Comparison of ENCODE assay signal across 17 cellular contexts in genomic region chr11:125468852-125469251, GRCh38. TPM values are rescaled to one million over a fixed set of nuclear protein-coding genes. Genes with fewer than 3 reads are reported as not detected.
A peak's percentile ranks its signal among the peaks of the same experiment; 100 is the strongest.
DNase-seq lines count a peak whose midpoint lies in the region; ATAC-seq and TF ChIP-seq lines count a peak whose summit lies in the region.
"Had no signal": no experiment of that assay in that cellular context is flagged by ENCODE, and none has a peak within 500 bp of the region (broad histone marks: within the 10 kb centered on the region; RNA-seq: fewer than 3 reads in every experiment).

No MANE protein-coding gene starts in this region.

- intact Hi-C loops in IMR-90 (cut with micrococcal nuclease), result no loop called here
- intact Hi-C loops in gastrocnemius medialis (cut with DNase I; ENCODE audit: low total_unique reads), result no loop called here
- intact Hi-C loops in A673 (cut with micrococcal nuclease; ENCODE audit: unreplicated experiment), result no loop called here

- no peak overlapping the region for H2BK120ac ChIP-seq in IMR-90 (ENCODE audit: low read depth, low read length)

- H3F3A ChIP-seq in MM.1S (ENCODE audit: insufficient read depth, low read length), result no peaks in the 10 kb centered on the region

- H2BK5ac ChIP-seq in IMR-90 (ENCODE audit: low read depth, low read length, poor library complexity, severe bottlenecking), result no peak overlapping the region

- no peak for TF ChIP-seq CTCF in IMR-90 (conservative IDR thresholded peaks at IDR 0.05; ENCODE audit: low read depth, low read length)
- no peak for TF ChIP-seq CTCF in fibroblast of the aortic adventitia (IDR thresholded peaks at IDR 0.05; ENCODE audit: insufficient read depth, low read length)
- no peak for TF ChIP-seq CTCF in MM.1S (IDR thresholded peaks at IDR 0.05; ENCODE audit: low read length)
- no peak for TF ChIP-seq CTCF in gastrocnemius medialis (IDR thresholded peaks at IDR 0.05 in 4 of 5, conservative IDR thresholded peaks at IDR 0.05 in 1 of 5)
- TF ChIP-seq CTCF in A673 (conservative IDR thresholded peaks at IDR 0.05; ENCODE audit: low read depth, low read length), result no peak

- no peaks in the 10 kb centered on the region for H3K9me2 ChIP-seq in MM.1S (replicated peaks; ENCODE audit: insufficient read depth, low read length)

- in situ Hi-C loops in IMR-90 (cut with MboI; ENCODE audit: low sequenced_read_pairs) (no loop called here), gastrocnemius medialis (cut with MboI; ENCODE audit: low sequenced_read_pairs in 4 of 4) (no loop called here)

- ATAC-seq in IMR-90 (ENCODE audit: low read depth) (peak; percentile 37; the same call in 1 of the 2 replicates), gastrocnemius medialis (no peak)
- ATAC-seq: HepG2 had no signal

- WGBS in IMR-90 (ENCODE audit: extremely low coverage in 2 of 2, insufficient read length in 1 of 2), 2 experiments, result no CpG with 5 or more reads among the region's 2 CpGs

- no peak overlapping the region for H2BK20ac ChIP-seq in IMR-90 (ENCODE audit: low read depth, low read length)

- no peak overlapping the region for H3K14ac ChIP-seq in IMR-90 (replicated peaks; ENCODE audit: low read depth, low read length)

- H3K23ac ChIP-seq in IMR-90 (ENCODE audit: low read depth, low read length), result no peak overlapping the region

- no peaks in the 10 kb centered on the region; the same call in 1 of the 2 replicates for H3K9me1 ChIP-seq in IMR-90 (ENCODE audit: insufficient read depth, low read length)

- H4K5ac ChIP-seq in IMR-90 (ENCODE audit: low read depth, low read length), result no peak overlapping the region

- POLR2A ChIA-PET in IMR-90 (lab: Charles Lee; ENCODE audit: unreplicated experiment) (no interaction called here), A673 (lab: Charles Lee; ENCODE audit: low non-redundant PET) (no interaction called here)

- H3K79me1 ChIP-seq in IMR-90 (ENCODE audit: low read depth in 1 of 2, low read length in 2 of 2), result no peaks in the 10 kb centered on the region

- dilution Hi-C loops in IMR-90 (cut with HindIII; ENCODE audit: low sequenced_read_pairs, unreplicated experiment), result no loop called here

- H3K4me1 ChIP-seq in IMR-90 (ENCODE audit: control insufficient read depth, insufficient read depth, low read length) (no peaks in the 10 kb centered on the region; the same call in 1 of the 2 replicates), MM.1S (ENCODE audit: low read length) (no peaks in the 10 kb centered on the region), gastrocnemius medialis (no peaks in the 10 kb centered on the region), A673 (ENCODE audit: insufficient read depth, low read length, poor library complexity, severe bottlenecking) (no peaks in the 10 kb centered on the region)

- DNase-seq in IMR-90, result no peak
- DNase-seq in caudate nucleus (lab: John Stamatoyannopoulos, UW), result no peak
- peak; percentile 50 for DNase-seq in fibroblast of the aortic adventitia (ENCODE audit: low read depth)
- no peak for DNase-seq in substantia nigra (lab: John Stamatoyannopoulos, UW)
- no peak for DNase-seq in MM.1S
- no peak for DNase-seq in COLO668 (lab: John Stamatoyannopoulos, UW; ENCODE audit: unreplicated experiment)
- no peak for DNase-seq in gastrocnemius medialis
- DNase-seq in A673 (ENCODE audit: low spot score), result no peak
- DNase-seq: 8988T; ACHN; Calu3; CD4-positive, CD25-positive, alpha-beta regulatory T cell; DMS79 treated with DMSO at 0.1 percent for 48 hours; GDM1 had no signal

- CTCF ChIA-PET in IMR-90 (lab: Yijun Ruan, JAX) (no interaction called here), A673 (lab: Charles Lee) (no interaction called here)

- BruUV-seq in IMR-90 (replicated peaks; lab: Mats Ljungman, UMichigan) (no TSS peak), A673 (replicated peaks; lab: Mats Ljungman, UMichigan) (no TSS peak)

- H3K4me3 ChIP-seq in IMR-90 (ENCODE audit: insufficient read depth, low read depth, low read length) (no peak overlapping the region), fibroblast of the aortic adventitia (ENCODE audit: low read depth, low read length) (no peak overlapping the region), MM.1S (ENCODE audit: low read length) (no peak overlapping the region), gastrocnemius medialis (no peak overlapping the region), A673 (ENCODE audit: low read depth, low read length, poor library complexity, severe bottlenecking) (no peak overlapping the region)
- H3K4me3 ChIP-seq: BLaER1 treated with 17β-estradiol and CSF1 and Interleukin-3, amounts not matched to agents 10 nM and 100 nM; HAP-1 had no signal

- H2BK15ac ChIP-seq in IMR-90 (ENCODE audit: low read depth, low read length), result no peak overlapping the region

- H2AK5ac ChIP-seq in IMR-90 (ENCODE audit: low read depth, low read length), result no peak overlapping the region

- no peak overlapping the region for H3K18ac ChIP-seq in IMR-90 (ENCODE audit: low read depth, low read length)

- no peak overlapping the region for H4K8ac ChIP-seq in IMR-90 (ENCODE audit: low read depth in 2 of 2, low read length in 2 of 2)

- H2AFZ ChIP-seq in IMR-90 (replicated peaks; ENCODE audit: low read length, poor library complexity) (no peak overlapping the region), MM.1S (ENCODE audit: low read length) (no peak overlapping the region)

- no peak overlapping the region for H2AK9ac ChIP-seq in IMR-90 (replicated peaks; ENCODE audit: low read depth, low read length, poor library complexity)

- H4K20me1 ChIP-seq in IMR-90 (ENCODE audit: insufficient read depth, low read length), result no peaks in the 10 kb centered on the region
- no peaks in the 10 kb centered on the region for H4K20me1 ChIP-seq in MM.1S (ENCODE audit: insufficient read depth, low read length)
- H4K20me1 ChIP-seq: BLaER1 treated with 17β-estradiol and CSF1 and Interleukin-3, amounts not matched to agents 10 nM and 100 nM had no signal

- no peaks in the 10 kb centered on the region for H3K9me3 ChIP-seq in IMR-90 (ENCODE audit: control insufficient read depth, insufficient read depth, low read length)
- no peaks in the 10 kb centered on the region for H3K9me3 ChIP-seq in MM.1S (replicated peaks; ENCODE audit: insufficient read depth, low read length)
- no peaks in the 10 kb centered on the region for H3K9me3 ChIP-seq in gastrocnemius medialis
- no peaks in the 10 kb centered on the region for H3K9me3 ChIP-seq in A673 (ENCODE audit: low read depth, low read length, poor library complexity, severe bottlenecking)
- H3K9me3 ChIP-seq: BLaER1 treated with 17β-estradiol and CSF1 and Interleukin-3, amounts not matched to agents 10 nM and 100 nM; HAP-1 had no signal

- no peak overlapping the region for H3K56ac ChIP-seq in IMR-90 (ENCODE audit: extremely low read depth, insufficient read depth, low read length)

- no peak overlapping the region for H4K91ac ChIP-seq in IMR-90 (ENCODE audit: insufficient read depth, low read depth, low read length)

- no peak for TF ChIP-seq POLR2A in IMR-90 (IDR thresholded peaks at IDR 0.05; ENCODE audit: low read depth, low read length)
- no peak for TF ChIP-seq POLR2A in gastrocnemius medialis (IDR thresholded peaks at IDR 0.05)

- no peak overlapping the region for H3K9ac ChIP-seq in IMR-90 (ENCODE audit: low read depth, low read length)
- no peak overlapping the region for H3K9ac ChIP-seq in MM.1S (ENCODE audit: low read length)
- H3K9ac ChIP-seq: BLaER1 treated with 17β-estradiol and CSF1 and Interleukin-3, amounts not matched to agents 10 nM and 100 nM had no signal

- H3K4me2 ChIP-seq in IMR-90 (ENCODE audit: low read depth, low read length) (no peak overlapping the region), MM.1S (ENCODE audit: low read depth, low read length) (no peak overlapping the region)

- no peak overlapping the region for H3K27ac ChIP-seq in IMR-90 (ENCODE audit: insufficient read depth, low read length)
- H3K27ac ChIP-seq in caudate nucleus (ENCODE audit: low read depth, low read length), result peak overlapping the region; percentile 72
- peak overlapping the region; percentile 87 for H3K27ac ChIP-seq in substantia nigra (ENCODE audit: low read depth, low read length, poor library complexity, severe bottlenecking)
- no peak overlapping the region for H3K27ac ChIP-seq in MM.1S (ENCODE audit: low read length)
- H3K27ac ChIP-seq in gastrocnemius medialis, result no peak overlapping the region
- H3K27ac ChIP-seq in A673 (ENCODE audit: low read depth, low read length, poor library complexity, severe bottlenecking), result no peak overlapping the region
- H3K27ac ChIP-seq: BLaER1 treated with 17β-estradiol and CSF1 and Interleukin-3, amounts not matched to agents 10 nM and 100 nM had no signal

- H3K27me3 ChIP-seq in IMR-90 (ENCODE audit: control insufficient read depth, insufficient read depth, low read length) (no peaks in the 10 kb centered on the region), MM.1S (replicated peaks; ENCODE audit: insufficient read depth, low read length) (no peaks in the 10 kb centered on the region), gastrocnemius medialis (no peaks in the 10 kb centered on the region), A673 (replicated peaks; ENCODE audit: insufficient read depth, low read depth, low read length, poor library complexity) (peaks cover 6% of the 10 kb centered on the region)
- H3K27me3 ChIP-seq: BLaER1 treated with 17β-estradiol and CSF1 and Interleukin-3, amounts not matched to agents 10 nM and 100 nM had no signal

- no peak for TF ChIP-seq RAD21 in IMR-90 (IDR thresholded peaks at IDR 0.05; ENCODE audit: low read length)

- no peak overlapping the region for H3K4ac ChIP-seq in IMR-90 (ENCODE audit: low read depth, low read length)

- H3K79me2 ChIP-seq in MM.1S (ENCODE audit: low read length), result no peaks in the 10 kb centered on the region

- H3K36me3 ChIP-seq in IMR-90 (ENCODE audit: control insufficient read depth, insufficient read depth, low read length) (no peaks in the 10 kb centered on the region), MM.1S (replicated peaks; ENCODE audit: insufficient read depth, low read length) (no peaks in the 10 kb centered on the region), gastrocnemius medialis (no peaks in the 10 kb centered on the region), A673 (ENCODE audit: insufficient read depth, low read length, poor library complexity, severe bottlenecking) (no peaks in the 10 kb centered on the region)
- H3K36me3 ChIP-seq: HAP-1 had no signal

TF ChIP-seq in IMR-90, 13 proteins besides CTCF, POLR2A, EP300 and RAD21:
- TF ChIP-seq RFX5 (IDR thresholded peaks at IDR 0.05; ENCODE audit: low read depth, low read length), result no peak
- no peak for TF ChIP-seq CEBPB (IDR thresholded peaks at IDR 0.05; ENCODE audit: low read depth, low read length)
- TF ChIP-seq BHLHE40 (IDR thresholded peaks at IDR 0.05; ENCODE audit: low read depth, low read length), result no peak
TF ChIP-seq in IMR-90: peak in this region for 0.

RNA-seq across cellular contexts. Expression of gene FEZ1, which starts 27.2 kb away (rescaled TPM):
- total RNA-seq in IMR-90 (2012; rRNA removed) (33.9 and 34.4 TPM in 2 replicates), fibroblast of the aortic adventitia (ENCODE audit: low replicate concordance) (77.0 and 91.8 TPM in 2 replicates), gastrocnemius medialis (1 to 10 TPM; 5.2 to 7.9 (median 6.6) TPM), A673 (2021) (2.5 TPM in 2 replicates)
- 29.8 and 35.5 TPM in 2 replicates for polyA plus RNA-seq in IMR-90 (2012; rRNA removed)
- polyA plus RNA-seq in IMR-90 (2012; cell fraction: cytosol; rRNA removed), result 24.1 and 40.6 TPM in 2 replicates
- 11.1 and 35.1 TPM in 2 replicates for polyA plus RNA-seq in IMR-90 (2012; cell fraction: nucleus; rRNA removed; ENCODE audit: low replicate concordance)
- total RNA-seq: HepG2 had no signal
- polyA plus RNA-seq: HepG2 had no signal

Comparison
In these comparisons a context has a peak if more than half of its experiments do, and no peak if none do; other contexts are left out.
1. H3K27ac ChIP-seq: peak in caudate nucleus (single experiment) and substantia nigra (single experiment); none in IMR-90 (single experiment), MM.1S (single experiment), gastrocnemius medialis (0 of 4) and A673 (single experiment).